21 cellular contexts compared by ENCODE assay signal in genomic region chr12:59111873-59112272, GRCh38.
DNase-seq lines count a peak whose midpoint lies in the region; ATAC-seq, FAIRE-seq and TF ChIP-seq lines count a peak whose summit lies in the region.
"Had no signal": no experiment of that assay in that cellular context is flagged by ENCODE, and none has a peak within 500 bp of the region (broad histone marks: within the 10 kb centered on the region; RNA-seq: fewer than 3 reads in every experiment).

No MANE protein-coding gene starts in this region.

- H3K27ac Mint-ChIP-seq in neural progenitor cell, result no peak overlapping the region
- H3K27ac Mint-ChIP-seq: CD4-positive, CD25-positive, alpha-beta regulatory T cell; CD8-positive, alpha-beta memory T cell; H9 had no signal

- H3K9ac ChIP-seq in endothelial cell of umbilical vein (replicated peaks; ENCODE audit: extremely low read depth, insufficient read depth, low read length) (no peak overlapping the region), neural progenitor cell (no peak overlapping the region)

- H3K4me3 ChIP-seq in HEK293 (ENCODE audit: low read depth, low read length) (no peak overlapping the region), endothelial cell of umbilical vein (replicated peaks in 1 of 3; ENCODE audit: insufficient read depth in 1 of 3, low read depth in 1 of 3, low read length in 3 of 3) (no peak overlapping the region), neural progenitor cell (no peak overlapping the region)

- POLR2A ChIA-PET in HEK293 (lab: Yijun Ruan, JAX) (interaction anchor here (0.5 kb wide), 1 partner anchor 586 kb away, joined by 3 read pairs; no protein-coding TSS in a partner anchor), endothelial cell of umbilical vein (lab: Charles Lee) (no interaction called here)

- no peaks in the 10 kb centered on the region for H3K4me1 ChIP-seq in HEK293 (ENCODE audit: control insufficient read depth, insufficient read depth, low read length)
- peaks cover 4% of the 10 kb centered on the region for H3K4me1 ChIP-seq in endothelial cell of umbilical vein (ENCODE audit: control insufficient read depth, extremely low read depth, insufficient read depth, low read length)
- peaks cover 7% of the 10 kb centered on the region for H3K4me1 ChIP-seq in neural progenitor cell
- H3K4me1 ChIP-seq: BE2C had no signal

- peaks cover 8% of the 10 kb centered on the region for H3K4me1 Mint-ChIP-seq in neural progenitor cell
- H3K4me1 Mint-ChIP-seq: CD4-positive, CD25-positive, alpha-beta regulatory T cell; CD8-positive, alpha-beta memory T cell had no signal

- BruUV-seq in endothelial cell of umbilical vein (replicated peaks; lab: Mats Ljungman, UMichigan), result no TSS peak

- no peaks in the 10 kb centered on the region for H3F3A ChIP-seq in neural progenitor cell (ENCODE audit: low read depth)

- H3K36me3 ChIP-seq in HEK293 (ENCODE audit: control insufficient read depth in 2 of 2, insufficient read depth in 1 of 2, low read length in 2 of 2) (no peaks in the 10 kb centered on the region), endothelial cell of umbilical vein (ENCODE audit: control insufficient read depth in 2 of 2, extremely low read depth in 1 of 2, insufficient read depth in 2 of 2, low read length in 2 of 2) (no peaks in the 10 kb centered on the region), neural progenitor cell (no peaks in the 10 kb centered on the region)
- H3K36me3 ChIP-seq: BE2C had no signal

- H4K20me1 ChIP-seq in endothelial cell of umbilical vein (replicated peaks; ENCODE audit: control insufficient read depth, extremely low read depth, insufficient read depth, low read length) (no peaks in the 10 kb centered on the region), neural progenitor cell (ENCODE audit: low read depth) (no peaks in the 10 kb centered on the region)

- DNase-seq in endothelial cell of umbilical vein (ENCODE audit: low read depth, low spot score) (no peak), neural progenitor cell (ENCODE audit: low spot score) (no peak), NCI-H2029 (lab: John Stamatoyannopoulos, UW) (no peak), GDM1 (lab: John Stamatoyannopoulos, UW) (no peak)
- DNase-seq: ACHN; BE2C; C1 segment of cervical spinal cord; CD4-positive, CD25-positive, alpha-beta regulatory T cell; CD8-positive, alpha-beta memory T cell; COR-L47; DMS 273 treated with DMSO at 0.1 percent for 48 hours; DMS53; GOT3; H9; KG1 had no signal

- H3K79me2 ChIP-seq in endothelial cell of umbilical vein (ENCODE audit: control insufficient read depth, insufficient read depth, low read length) (no peaks in the 10 kb centered on the region), neural progenitor cell (ENCODE audit: low read depth) (no peaks in the 10 kb centered on the region)

- no peaks in the 10 kb centered on the region for H3K27me3 Mint-ChIP-seq in neural progenitor cell (ENCODE audit: insufficient read depth, low read depth)
- H3K27me3 Mint-ChIP-seq: CD4-positive, CD25-positive, alpha-beta regulatory T cell had no signal

- dilution Hi-C loops in endothelial cell of umbilical vein (cut with MboI; ENCODE audit: extremely low pct_ligation_motif_present, low sequenced_read_pairs), result no loop called here

- H3K36me3 Mint-ChIP-seq in neural progenitor cell, result no peaks in the 10 kb centered on the region
- H3K36me3 Mint-ChIP-seq: CD4-positive, CD25-positive, alpha-beta regulatory T cell; CD8-positive, alpha-beta memory T cell had no signal

- CTCF ChIA-PET in HEK293 (lab: Yijun Ruan, JAX) (interaction anchor here (2.6 to 2.8 kb wide), 2 partner anchors 39 to 571 kb away, joined by 19 to 20 read pairs; no protein-coding TSS in a partner anchor), endothelial cell of umbilical vein (lab: Charles Lee) (interaction anchor here (1.5 to 9.0 kb wide), 5 partner anchors 40 to 1129 kb away, joined by 6 to 171 read pairs (median 13); no protein-coding TSS in a partner anchor)

- intact Hi-C loops in endothelial cell of umbilical vein (cut with micrococcal nuclease), result no loop called here

- H2AFZ ChIP-seq in endothelial cell of umbilical vein (ENCODE audit: low read depth, low read length) (peak overlapping the region; percentile 27), neural progenitor cell (replicated peaks) (peak overlapping the region; percentile 60)

- H3K4me3 Mint-ChIP-seq in neural progenitor cell, result no peak overlapping the region
- H3K4me3 Mint-ChIP-seq: CD4-positive, CD25-positive, alpha-beta regulatory T cell; CD8-positive, alpha-beta memory T cell; H9 had no signal

- no peak for ATAC-seq in GM19023 (IDR thresholded peaks at IDR 0.05; ENCODE audit: unreplicated experiment)
- ATAC-seq: HepG2 had no signal

- H3K27me3 ChIP-seq in endothelial cell of umbilical vein (ENCODE audit: control insufficient read depth in 2 of 2, insufficient read depth in 2 of 2, low read length in 2 of 2) (no peaks in the 10 kb centered on the region), neural progenitor cell (no peaks in the 10 kb centered on the region)
- H3K27me3 ChIP-seq: BE2C had no signal

- no peaks in the 10 kb centered on the region for H3K9me1 ChIP-seq in endothelial cell of umbilical vein (replicated peaks; ENCODE audit: control insufficient read depth, extremely low read depth, insufficient read depth, low read length)

- H3K27ac ChIP-seq in HEK293 (ENCODE audit: extremely low read depth, low read depth, low read length), result no peak overlapping the region
- H3K27ac ChIP-seq in endothelial cell of umbilical vein (ENCODE audit: insufficient read depth, low read depth, low read length), result no peak overlapping the region
- no peak overlapping the region for H3K27ac ChIP-seq in neural progenitor cell

- H3K9me3 Mint-ChIP-seq in neural progenitor cell, result no peaks in the 10 kb centered on the region
- H3K9me3 Mint-ChIP-seq: H9 had no signal

- TF ChIP-seq POLR2A in endothelial cell of umbilical vein (IDR thresholded peaks at IDR 0.05; ENCODE audit: low read depth, low read length), result no peak

- H3K9me3 ChIP-seq in HEK293 (ENCODE audit: control insufficient read depth, insufficient read depth, low read depth, low read length), result no peaks in the 10 kb centered on the region
- H3K9me3 ChIP-seq in endothelial cell of umbilical vein (replicated peaks; ENCODE audit: control insufficient read depth, insufficient read depth, low read length), result no peaks in the 10 kb centered on the region
- H3K9me3 ChIP-seq in neural progenitor cell (ENCODE audit: low read depth), result no peaks in the 10 kb centered on the region
- H3K9me3 ChIP-seq: BE2C had no signal

- TF ChIP-seq CTCF in HEK293 (tag by site-specific recombination; IDR thresholded peaks at IDR 0.05), result no peak
- TF ChIP-seq CTCF in endothelial cell of umbilical vein (IDR thresholded peaks at IDR 0.05; ENCODE audit: extremely low read depth in 1 of 2, insufficient read depth in 1 of 2, low read depth in 1 of 2, low read length in 2 of 2), result no peak
- no peak for TF ChIP-seq CTCF in neural progenitor cell (IDR thresholded peaks at IDR 0.05)

- H3K4me2 ChIP-seq in endothelial cell of umbilical vein (ENCODE audit: insufficient read depth, low read length) (no peak overlapping the region), neural progenitor cell (no peak overlapping the region)

- no peak for FAIRE-seq in endothelial cell of umbilical vein (lab: Jason Lieb, UNC)
- FAIRE-seq: G401.6, GM12892, GM18507, HepG2 had no signal

TF ChIP-seq in HEK293, 187 proteins besides CTCF, POLR2A, EP300 and RAD21 (continues in another document):
- TF ChIP-seq ZSCAN18 (tag by site-specific recombination; IDR thresholded peaks at IDR 0.05), result no peak

TF ChIP-seq in endothelial cell of umbilical vein, 7 proteins besides CTCF, POLR2A, EP300 and RAD21:
- TF ChIP-seq MAX (IDR thresholded peaks at IDR 0.05; ENCODE audit: insufficient read depth, insufficient read length), result no peak
- no peak for TF ChIP-seq EZH2 (IDR thresholded peaks at IDR 0.05; ENCODE audit: borderline replicate concordance, low read depth, low read length, severe bottlenecking)
- TF ChIP-seq FOS (IDR thresholded peaks at IDR 0.05; ENCODE audit: borderline replicate concordance, insufficient read depth, low read length), result no peak
- TF ChIP-seq POLR2AphosphoS5 (IDR thresholded peaks at IDR 0.05; ENCODE audit: insufficient read depth, low read depth, low read length), result no peak
- no peak for TF ChIP-seq MYC (IDR thresholded peaks at IDR 0.05; ENCODE audit: low read depth, low read length)
- TF ChIP-seq JUN (IDR thresholded peaks at IDR 0.05; ENCODE audit: borderline replicate concordance, insufficient read depth, insufficient read length, low read depth), result no peak
- TF ChIP-seq GATA2 (IDR thresholded peaks at IDR 0.05; ENCODE audit: insufficient read depth, insufficient read length, low read depth, low read length), result no peak
